15 cellular contexts compared by ENCODE assay signal in genomic region chr11:61027141-61027840, GRCh38. TPM values are rescaled to one million over a fixed set of nuclear protein-coding genes. Genes with fewer than 3 reads are reported as not detected.
DNase-seq lines count a peak whose midpoint lies in the region; ATAC-seq lines count a peak whose summit lies in the region.
"Had no signal": no experiment of that assay in that cellular context is flagged by ENCODE, and none has a peak within 500 bp of the region (broad histone marks: within the 10 kb centered on the region; RNA-seq: fewer than 3 reads in every experiment).

No MANE protein-coding gene starts in this region.

- H3K27me3 Mint-ChIP-seq in activated naive CD8-positive, alpha-beta T cell treated with anti-CD3 and anti-CD28 coated beads, Interleukin-2, amount 10 ng/mL, durations not matched to agents 7 days and 5 days, result no peaks in the 10 kb centered on the region
- H3K27me3 Mint-ChIP-seq in stimulated activated memory B cell treated with anti-CD40 and anti-IgM and Interleukin-4, amounts not matched to agents 10 μg/mL and 1 μg/mL and 100 μg/mL, for 72 hours, result no peaks in the 10 kb centered on the region

- ATAC-seq in activated naive CD8-positive, alpha-beta T cell treated with anti-CD3 and anti-CD28 coated beads, Interleukin-2, amount 10 ng/mL, durations not matched to agents 7 days and 5 days (ENCODE audit: low read depth), result peak; percentile 51
- no peak for ATAC-seq in stimulated activated memory B cell treated with anti-CD40 and anti-IgM and Interleukin-4, amounts not matched to agents 10 μg/mL and 1 μg/mL and 100 μg/mL, for 72 hours
- no peak for ATAC-seq in GM21526 (IDR thresholded peaks at IDR 0.05; ENCODE audit: low FRiP score, unreplicated experiment)
- no peak for ATAC-seq in GM21737 (IDR thresholded peaks at IDR 0.05; ENCODE audit: unreplicated experiment)
- ATAC-seq: lower lobe of right lung had no signal

- H3K27ac Mint-ChIP-seq in activated naive CD8-positive, alpha-beta T cell treated with anti-CD3 and anti-CD28 coated beads, Interleukin-2, amount 10 ng/mL, durations not matched to agents 7 days and 5 days, result peak overlapping the region; percentile 95
- peak overlapping the region; percentile 91 for H3K27ac Mint-ChIP-seq in stimulated activated memory B cell treated with anti-CD40 and anti-IgM and Interleukin-4, amounts not matched to agents 10 μg/mL and 1 μg/mL and 100 μg/mL, for 72 hours

- H3K4me1 Mint-ChIP-seq in activated naive CD8-positive, alpha-beta T cell treated with anti-CD3 and anti-CD28 coated beads, Interleukin-2, amount 10 ng/mL, durations not matched to agents 7 days and 5 days, result peaks cover 72% of the 10 kb centered on the region
- peaks cover 77% of the 10 kb centered on the region for H3K4me1 Mint-ChIP-seq in stimulated activated memory B cell treated with anti-CD40 and anti-IgM and Interleukin-4, amounts not matched to agents 10 μg/mL and 1 μg/mL and 100 μg/mL, for 72 hours

- no peaks in the 10 kb centered on the region for H3K9me3 Mint-ChIP-seq in activated naive CD8-positive, alpha-beta T cell treated with anti-CD3 and anti-CD28 coated beads, Interleukin-2, amount 10 ng/mL, durations not matched to agents 7 days and 5 days
- no peaks in the 10 kb centered on the region for H3K9me3 Mint-ChIP-seq in stimulated activated memory B cell treated with anti-CD40 and anti-IgM and Interleukin-4, amounts not matched to agents 10 μg/mL and 1 μg/mL and 100 μg/mL, for 72 hours

- POLR2A ChIA-PET in activated naive CD8-positive, alpha-beta T cell treated with anti-CD3 and anti-CD28 coated beads, Interleukin-2, amount 10 ng/mL, durations not matched to agents 7 days and 5 days (lab: Charles Lee), result interaction anchor here (0.8 to 4.2 kb wide), 18 partner anchors 9 to 112 kb away, joined by 3 to 80 read pairs (median 6); partner anchors contain the start of gene CD5

- H3K4me3 Mint-ChIP-seq in activated naive CD8-positive, alpha-beta T cell treated with anti-CD3 and anti-CD28 coated beads, Interleukin-2, amount 10 ng/mL, durations not matched to agents 7 days and 5 days, result peak overlapping the region; percentile 84
- H3K4me3 Mint-ChIP-seq in stimulated activated memory B cell treated with anti-CD40 and anti-IgM and Interleukin-4, amounts not matched to agents 10 μg/mL and 1 μg/mL and 100 μg/mL, for 72 hours, result peak overlapping the region; percentile 19

- H3K36me3 Mint-ChIP-seq in activated naive CD8-positive, alpha-beta T cell treated with anti-CD3 and anti-CD28 coated beads, Interleukin-2, amount 10 ng/mL, durations not matched to agents 7 days and 5 days, result peaks cover 16% of the 10 kb centered on the region
- H3K36me3 Mint-ChIP-seq in stimulated activated memory B cell treated with anti-CD40 and anti-IgM and Interleukin-4, amounts not matched to agents 10 μg/mL and 1 μg/mL and 100 μg/mL, for 72 hours, result peaks cover 30% of the 10 kb centered on the region

- peak; percentile 79 for DNase-seq in activated CD8-positive, alpha-beta memory T cell treated with anti-CD3 and anti-CD28 coated beads for 24 hours
- DNase-seq in activated CD8-positive, alpha-beta memory T cell treated with anti-CD3 and anti-CD28 coated beads, Interleukin-2, amount 50 U/mL, for 4 hours, result no peak
- peak; percentile 42 to 49 for DNase-seq in activated CD4-positive, alpha-beta T cell treated with anti-CD3 and anti-CD28 coated beads, Interleukin-2, amount 50 U/mL, for 48 hours
- DNase-seq in activated naive CD8-positive, alpha-beta T cell treated with anti-CD3 and anti-CD28 coated beads, Interleukin-2, amount 10 ng/mL, durations not matched to agents 7 days and 5 days, result peak; percentile 59
- DNase-seq in substantia nigra (lab: John Stamatoyannopoulos, UW), result no peak
- DNase-seq: aorta, dermis blood vessel endothelial cell, lower lobe of right lung, NCI-H1105 treated with DMSO at 0.1 percent for 48 hours, SW 1271, transverse colon had no signal

- no peak overlapping the region for H3K27ac ChIP-seq in substantia nigra (ENCODE audit: low read depth, low read length, poor library complexity, severe bottlenecking)
- H3K27ac ChIP-seq: neutrophil had no signal

RNA-seq across cellular contexts. Expression of gene CD6, which starts 55.8 kb away (rescaled TPM):
- total RNA-seq in activated naive CD8-positive, alpha-beta T cell treated with anti-CD3 and anti-CD28 coated beads, Interleukin-2, amount 10 ng/mL, durations not matched to agents 7 days and 5 days, result 100 to 1,000 TPM; 274 to 285 TPM
- total RNA-seq: dermis blood vessel endothelial cell had no signal

Comparison
In these comparisons a context has a peak if more than half of its experiments do, and no peak if none do; other contexts are left out.
1. DNase-seq: peak in activated CD8-positive, alpha-beta memory T cell treated with anti-CD3 and anti-CD28 coated beads for 24 hours (single experiment), activated CD4-positive, alpha-beta T cell treated with anti-CD3 and anti-CD28 coated beads, Interleukin-2, amount 50 U/mL, for 48 hours (2 of 2) and activated naive CD8-positive, alpha-beta T cell treated with anti-CD3 and anti-CD28 coated beads, Interleukin-2, amount 10 ng/mL, durations not matched to agents 7 days and 5 days (single experiment); none in activated CD8-positive, alpha-beta memory T cell treated with anti-CD3 and anti-CD28 coated beads, Interleukin-2, amount 50 U/mL, for 4 hours (single experiment) and substantia nigra (0 of 49).